Comparison of ENCODE assay signal across 9 cellular contexts in the genomic region with DNA sequence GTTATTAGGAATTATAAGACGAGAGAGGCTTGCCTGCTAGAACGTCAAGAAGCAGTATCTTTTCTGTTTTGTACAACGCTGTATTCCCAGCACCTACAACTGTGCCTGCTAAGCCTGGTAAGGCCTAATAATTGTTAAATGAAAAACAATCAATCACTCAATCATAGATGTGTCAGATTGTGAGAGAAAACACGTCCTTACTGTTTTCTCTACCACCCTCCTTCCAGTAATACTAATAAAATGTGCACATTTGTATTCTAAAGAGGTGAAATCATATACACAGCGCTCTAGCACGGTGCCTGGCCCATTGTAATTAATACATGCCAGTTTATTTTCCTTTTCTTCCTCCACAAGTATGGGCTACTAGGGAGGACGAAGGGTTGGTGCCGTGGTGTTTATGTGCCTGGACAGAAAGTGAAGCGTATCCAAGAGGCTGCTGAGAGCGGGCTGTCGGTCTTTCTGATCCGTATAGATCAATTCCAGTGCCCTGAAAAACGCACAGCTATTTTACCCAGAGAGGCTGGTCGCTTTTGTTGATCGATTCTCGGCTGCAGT. TPM values are rescaled to one million over a fixed set of nuclear protein-coding genes. Genes with fewer than 3 reads are reported as not detected.
A peak's percentile ranks its signal among the peaks of the same experiment; 100 is the strongest.
DNase-seq lines count a peak whose midpoint lies in the region; ATAC-seq, FAIRE-seq and TF ChIP-seq lines count a peak whose summit lies in the region.
"Had no signal": no experiment of that assay in that cellular context is flagged by ENCODE, and none has a peak within 500 bp of the region (broad histone marks: within the 10 kb centered on the region; RNA-seq: fewer than 3 reads in every experiment).

No MANE protein-coding gene starts in this region.

- peak overlapping the region; percentile 48; the same call in 1 of the 2 replicates for H3K4me3 ChIP-seq in Jurkat, Clone E6-1 (ENCODE audit: low read length)
- H3K4me3 ChIP-seq in H1 (ENCODE audit: extremely low read depth in 1 of 4, insufficient read depth in 2 of 4, low read depth in 3 of 4, low read length in 4 of 4) = peak overlapping the region; percentile 45 to 75 (median 56); a peak in 6 of 8 replicates

- H3K79me1 ChIP-seq in H1 (ENCODE audit: low read depth, low read length) = no peaks in the 10 kb centered on the region

- ATAC-seq in HG03196 (IDR thresholded peaks at IDR 0.05; ENCODE audit: unreplicated experiment) = no peak
- no peak for ATAC-seq in HG03280 (IDR thresholded peaks at IDR 0.05; ENCODE audit: unreplicated experiment)

- CTCF ChIA-PET in H1 (lab: Charles Lee; ENCODE audit: partially characterized antibody) = no interaction called here

- no peaks in the 10 kb centered on the region for H3K9me3 ChIP-seq in H1 (ENCODE audit: insufficient read depth in 2 of 2, low read depth in 1 of 2, low read length in 1 of 2)

- H3K27me3 Mint-ChIP-seq in CD14-positive monocyte (ENCODE audit: low read depth in 3 of 3) = peaks cover 40 to 55% (median 41%) of the 10 kb centered on the region in 3 donors
- H3K27me3 Mint-ChIP-seq in osteocyte (ENCODE audit: unreplicated experiment) = peaks cover 32% of the 10 kb centered on the region

- H2BK15ac ChIP-seq in H1 (ENCODE audit: low read length) = no peak overlapping the region

- 25% methylated on average over 16 of the region's 16 CpGs; no CpG with 5 or more reads in 1 of the 2 experiments for WGBS in H1 (ENCODE audit: extremely low coverage in 1 of 2, insufficient coverage in 1 of 2, insufficient read length in 1 of 2, insufficient replicate concordance in 2 of 2, low coverage in 1 of 2, low lambda C conversion rate in 2 of 2, missing lambda C conversion rate in 1 of 2), 2 experiments

- H2BK12ac ChIP-seq in H1 (ENCODE audit: low read depth, low read length) = no peak overlapping the region

- no peak overlapping the region for H3K9ac ChIP-seq in H1 (replicated peaks in 1 of 4; ENCODE audit: extremely low read depth in 1 of 4, low read depth in 3 of 4, low read length in 3 of 4)

- no peak overlapping the region for H3K56ac ChIP-seq in H1 (replicated peaks; ENCODE audit: insufficient read length, low read depth, low read length)

- H3K9me3 Mint-ChIP-seq in CD14-positive monocyte (peaks cover 0 to 19% (median 2%) of the 10 kb centered on the region in 7 donors), osteocyte (ENCODE audit: unreplicated experiment) (no peaks in the 10 kb centered on the region)

- no peak overlapping the region for H2BK20ac ChIP-seq in H1 (ENCODE audit: low read length)

- H4K5ac ChIP-seq in H1 (ENCODE audit: insufficient read length, low read depth, low read length) = no peak overlapping the region

- peaks cover 30 to 48% (median 41%) of the 10 kb centered on the region in 4 experiments for H3K27me3 ChIP-seq in H1 (replicated peaks in 1 of 4; ENCODE audit: control insufficient read depth in 3 of 4, extremely low read depth in 1 of 4, insufficient read depth in 3 of 4, low read length in 3 of 4)

- no peaks in the 10 kb centered on the region for H3K36me3 ChIP-seq in H1 (ENCODE audit: control insufficient read depth in 2 of 4, insufficient read depth in 4 of 4, low read length in 3 of 4)

- H3K14ac ChIP-seq in H1 (ENCODE audit: insufficient read length) = no peak overlapping the region

- H3K18ac ChIP-seq in H1 (ENCODE audit: extremely low read depth, low read length) = no peak overlapping the region

- peaks cover 0 to 6% (median 0%) of the 10 kb centered on the region in 4 experiments; a peak in 3 of 7 replicates for H3K4me1 ChIP-seq in H1 (replicated peaks in 1 of 4; ENCODE audit: control insufficient read depth in 3 of 4, insufficient read depth in 4 of 4, low read length in 3 of 4)

- TF ChIP-seq RAD21 in H1 (IDR thresholded peaks at IDR 0.05 in 1 of 2, conservative IDR thresholded peaks at IDR 0.05 in 1 of 2; ENCODE audit: low read depth in 2 of 2, low read length in 2 of 2) = no peak

- H3K23me2 ChIP-seq in H1 (ENCODE audit: low read depth, low read length) = peaks cover 20% of the 10 kb centered on the region; the same call in 1 of the 2 replicates

- no peak for TF ChIP-seq POLR2A in H1 (IDR thresholded peaks at IDR 0.05; ENCODE audit: control extremely low read depth in 1 of 2, low read depth in 2 of 2, low read length in 2 of 2)

- peak overlapping the region; percentile 78 to 84 for H3K4me3 Mint-ChIP-seq in CD14-positive monocyte
- H3K4me3 Mint-ChIP-seq in osteocyte (ENCODE audit: unreplicated experiment) = peak overlapping the region; percentile 73

- POLR2A ChIA-PET in H1 (lab: Charles Lee; ENCODE audit: partially characterized antibody) = interaction anchor here (1.0 kb wide), 1 partner anchor 21 kb away, joined by 3 read pairs; no protein-coding TSS in a partner anchor

- no peak overlapping the region for H4K91ac ChIP-seq in H1 (replicated peaks; ENCODE audit: insufficient read length, low read length)

- no peak for FAIRE-seq in H1 (lab: Jason Lieb, UNC)

- no peak overlapping the region for H2AK5ac ChIP-seq in H1 (ENCODE audit: low read depth, low read length)

- no peak for TF ChIP-seq EP300 in H1 (IDR thresholded peaks at IDR 0.05; ENCODE audit: borderline replicate concordance in 1 of 2, low read depth in 2 of 2, low read length in 2 of 2)

- no peak overlapping the region for H2AFZ ChIP-seq in H1 (ENCODE audit: low read length)

- H3K4me2 ChIP-seq in H1 (ENCODE audit: insufficient read depth in 1 of 2, low read depth in 2 of 2, low read length in 2 of 2) = peak overlapping the region; percentile 81 to 92

- peaks cover 0 to 2% of the 10 kb centered on the region in 2 experiments; a peak in 1 of 4 replicates for H3K79me2 ChIP-seq in H1 (ENCODE audit: control insufficient read depth in 1 of 2, insufficient read depth in 2 of 2, low read length in 2 of 2)

- DNase-seq in CD14-positive monocyte (ENCODE audit: low spot score) = no peak
- no peak for DNase-seq in Jurkat, Clone E6-1 (ENCODE audit: low read depth, low spot score)
- no peak for DNase-seq in H1 (ENCODE audit: low read depth in 1 of 2, low spot score in 2 of 2)
- DNase-seq in osteocyte (ENCODE audit: extremely low spot score, unreplicated experiment) = no peak
- DNase-seq in activated CD8-positive, alpha-beta memory T cell treated with anti-CD3 and anti-CD28 coated beads for 24 hours = no peak
- DNase-seq in activated effector memory CD4-positive, alpha-beta T cell treated with Interleukin-2 at 50 U/mL for 16 hours = no peak
- DNase-seq: activated CD4-positive, alpha-beta T cell treated with anti-CD3 and anti-CD28 coated beads for 48 hours had no signal

- H4K20me1 ChIP-seq in H1 (replicated peaks in 1 of 2; ENCODE audit: control insufficient read depth in 1 of 2, insufficient read depth in 2 of 2, low read length in 2 of 2) = peaks cover 1 to 5% of the 10 kb centered on the region in 2 experiments

- H2BK5ac ChIP-seq in H1 (ENCODE audit: low read depth, low read length) = no peak overlapping the region

- H3K27ac ChIP-seq in H1 (ENCODE audit: low read depth, low read length) = no peak overlapping the region

- no peak overlapping the region for H3K4ac ChIP-seq in H1 (replicated peaks; ENCODE audit: insufficient read length, low read depth, low read length)

- H3K36me3 Mint-ChIP-seq in CD14-positive monocyte (peaks cover 0 to 2% of the 10 kb centered on the region in 2 donors), osteocyte (ENCODE audit: unreplicated experiment) (no peaks in the 10 kb centered on the region)

- intact Hi-C loops in CD14-positive monocyte (cut with micrococcal nuclease) = no loop called here

- H2BK120ac ChIP-seq in H1 (replicated peaks; ENCODE audit: low read depth, low read length) = no peak overlapping the region

- peaks cover 24% of the 10 kb centered on the region for H3K4me1 Mint-ChIP-seq in CD14-positive monocyte
- peaks cover 10% of the 10 kb centered on the region for H3K4me1 Mint-ChIP-seq in osteocyte (ENCODE audit: unreplicated experiment)

- H3K27ac Mint-ChIP-seq in CD14-positive monocyte (peak overlapping the region in 1 of 7 donors; percentile 46), osteocyte (ENCODE audit: unreplicated experiment) (peak overlapping the region; percentile 34)

- TF ChIP-seq CTCF in CD14-positive monocyte (IDR thresholded peaks at IDR 0.05) = no peak
- no peak for TF ChIP-seq CTCF in H1 (IDR thresholded peaks at IDR 0.05; ENCODE audit: control extremely low read depth in 1 of 3, insufficient read depth in 1 of 3, low read depth in 1 of 3, low read length in 3 of 3)
- TF ChIP-seq CTCF in osteocyte (IDR thresholded peaks at IDR 0.05) = no peak

- no peak overlapping the region for H4K8ac ChIP-seq in H1 (ENCODE audit: extremely low read depth, insufficient read depth, low read length)

- H3K23ac ChIP-seq in H1 (ENCODE audit: insufficient read length) = no peak overlapping the region

TF ChIP-seq in H1, 55 proteins besides CTCF, POLR2A, EP300 and RAD21 (continues in another document):
- TF ChIP-seq RBBP5 (IDR thresholded peaks at IDR 0.05; ENCODE audit: borderline replicate concordance, low read depth, low read length) = no peak
- no peak for TF ChIP-seq SAP30 (IDR thresholded peaks at IDR 0.05; ENCODE audit: insufficient read depth, insufficient replicate concordance, low read length)
- TF ChIP-seq RFX5 (IDR thresholded peaks at IDR 0.05; ENCODE audit: borderline replicate concordance, low read depth, low read length) = no peak
- no peak for TF ChIP-seq YY1 (IDR thresholded peaks at IDR 0.05; ENCODE audit: low read depth, low read length)
- TF ChIP-seq BCL11A (IDR thresholded peaks at IDR 0.05; ENCODE audit: low read depth in 2 of 2, low read length in 2 of 2) = no peak
- peak; percentile 64 for TF ChIP-seq RNF2 (IDR thresholded peaks at IDR 0.05; ENCODE audit: borderline replicate concordance, low read depth, low read length, missing control alignments, poor library complexity, severe bottlenecking)
- TF ChIP-seq HDAC2 (IDR thresholded peaks at IDR 0.05; ENCODE audit: borderline replicate concordance in 1 of 2, low read depth in 2 of 2, low read length in 2 of 2) = no peak
- TF ChIP-seq SUZ12 (IDR thresholded peaks at IDR 0.05; ENCODE audit: low read length) = peak; percentile 68
- TF ChIP-seq EGR1 (IDR thresholded peaks at IDR 0.05; ENCODE audit: borderline replicate concordance, low read depth, low read length) = no peak
- TF ChIP-seq SIX5 (IDR thresholded peaks at IDR 0.05; ENCODE audit: low read depth, low read length) = no peak

RNA-seq across cellular contexts. Expression of gene AUTS2, which starts 1.5 kb away (rescaled TPM):
- polyA plus RNA-seq in CD14-positive monocyte (under 1 TPM in 1 of 2 donors, not detected in 1; 0.08 TPM), H1 (2011; rRNA removed) (25.9 and 44.3 TPM in 2 replicates)
- polyA plus RNA-seq in Jurkat, Clone E6-1 (2012; ENCODE audit: insufficient read depth, insufficient read length) = 22.1 TPM
- total RNA-seq in H1 (2021; fragmentation: NEBNext Ultra II Directional; extraction: Animal tissue kit (Norgen Biotek cat#: 25700)) = 95.3 and 101 TPM in 2 replicates
- 27.8 TPM for polyA plus RNA-seq in H1 (2011; cell fraction: cytosol; rRNA removed)
- 132 TPM for polyA plus RNA-seq in H1 (2011; cell fraction: nucleus; rRNA removed)
- polyA plus RNA-seq in H1 (2012, experiment 1 of 2) = 77.3 to 113 TPM (median 88.3 TPM) in 4 replicates
- 20.6 TPM for polyA plus RNA-seq in H1 (2012, experiment 2 of 2)
- polyA plus RNA-seq in H1 (2013, experiment 1 of 2) = 47.8 TPM
- polyA plus RNA-seq in H1 (2013, experiment 2 of 2) = 42.8 TPM
- polyA minus RNA-seq in H1 (2011; rRNA and poly(A)+ RNA removed) = 71.0 and 86.4 TPM in 2 replicates
- 92.1 TPM for polyA minus RNA-seq in H1 (2011; cell fraction: cytosol; rRNA and poly(A)+ RNA removed)
- polyA minus RNA-seq in H1 (2011; cell fraction: nucleus; rRNA and poly(A)+ RNA removed) = 279 TPM
- 65.3 and 80.6 TPM in 2 replicates for total RNA-seq in osteocyte
